In the genomic region with DNA sequence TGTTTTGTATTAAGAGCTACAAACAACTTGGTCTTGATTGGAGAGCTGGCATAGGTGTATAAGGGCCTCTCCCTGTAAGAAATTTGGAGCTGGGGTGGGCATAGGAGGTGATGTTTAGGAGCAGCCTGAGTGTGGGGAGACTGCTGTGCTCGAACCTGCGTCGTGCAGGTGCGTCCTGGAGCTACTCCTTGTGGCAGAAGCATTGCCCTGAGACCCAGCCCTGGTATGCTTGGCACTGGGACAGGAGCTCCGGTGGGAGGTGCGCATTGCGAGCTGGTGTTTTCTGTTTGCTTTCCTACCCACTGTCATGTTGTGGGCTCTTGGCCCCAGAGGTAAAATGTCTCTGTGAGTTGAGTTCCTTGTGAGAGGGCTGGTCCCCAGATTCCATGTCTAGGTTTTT, we compare ENCODE assay signal across 17 cellular contexts. TPM values are rescaled to one million over a fixed set of nuclear protein-coding genes. Genes with fewer than 3 reads are reported as not detected.
DNase-seq lines count a peak whose midpoint lies in the region; ATAC-seq and TF ChIP-seq lines count a peak whose summit lies in the region.
"Had no signal": no experiment of that assay in that cellular context is flagged by ENCODE, and none has a peak within 500 bp of the region (broad histone marks: within the 10 kb centered on the region; RNA-seq: fewer than 3 reads in every experiment).

No MANE protein-coding gene starts in this region.

- H3K27ac ChIP-seq in OCI-LY7 (ENCODE audit: low read depth, low read length, poor library complexity, severe bottlenecking) (peak overlapping the region; percentile 95), ectodermal cell (ENCODE audit: insufficient read depth, low read depth, low read length, poor library complexity, severe bottlenecking) (peak overlapping the region; percentile 65), neural progenitor cell (peak overlapping the region; percentile 92), osteoblast (ENCODE audit: low read depth, low read length) (no peak overlapping the region), right cardiac atrium (ENCODE audit: low read length) (no peak overlapping the region)
- H3K27ac ChIP-seq: right atrium auricular region had no signal

- TF ChIP-seq CTCF in OCI-LY7 (conservative IDR thresholded peaks at IDR 0.05; ENCODE audit: low read length) = no peak
- TF ChIP-seq CTCF in neural progenitor cell (IDR thresholded peaks at IDR 0.05) = no peak
- no peak for TF ChIP-seq CTCF in GM10248 (IDR thresholded peaks at IDR 0.05; ENCODE audit: control extremely low read depth, extremely low read depth, low read depth, missing control alignments)
- TF ChIP-seq CTCF in osteoblast (IDR thresholded peaks at IDR 0.05; ENCODE audit: extremely low read depth, low read depth, low read length) = no peak

- peaks cover 23% of the 10 kb centered on the region for H3K36me3 Mint-ChIP-seq in neural progenitor cell

- no peak for ATAC-seq in HG02588 (IDR thresholded peaks at IDR 0.05; ENCODE audit: unreplicated experiment)
- ATAC-seq in right cardiac atrium = no peak

- H2AFZ ChIP-seq in OCI-LY7 (ENCODE audit: low read length) (no peak overlapping the region), neural progenitor cell (replicated peaks) (no peak overlapping the region), osteoblast (ENCODE audit: low read length) (no peak overlapping the region)

- H3K79me2 ChIP-seq in OCI-LY7 (ENCODE audit: insufficient read depth, low read depth, low read length) (peaks cover 97% of the 10 kb centered on the region), neural progenitor cell (ENCODE audit: low read depth) (peaks cover 99% of the 10 kb centered on the region), osteoblast (ENCODE audit: insufficient read depth, low read length) (peaks cover 89% of the 10 kb centered on the region)

- peaks cover 67% of the 10 kb centered on the region for H3K36me3 ChIP-seq in OCI-LY7 (ENCODE audit: insufficient read depth, low read length)
- H3K36me3 ChIP-seq in ectodermal cell (ENCODE audit: control insufficient read depth, insufficient read depth, low read length) = no peaks in the 10 kb centered on the region
- no peaks in the 10 kb centered on the region for H3K36me3 ChIP-seq in neural progenitor cell
- peaks cover 5% of the 10 kb centered on the region for H3K36me3 ChIP-seq in osteoblast (ENCODE audit: insufficient read depth, low read length)
- H3K36me3 ChIP-seq: right atrium auricular region had no signal

- 90 to 92% methylated on average over 7 of the region's 7 CpGs for WGBS in ectodermal cell, 2 experiments
- 92% methylated on average over 7 of the region's 7 CpGs for WGBS in right cardiac atrium

- CTCF ChIA-PET in OCI-LY7 (lab: Charles Lee; ENCODE audit: unreplicated experiment) (no interaction called here), GM10248 (lab: Yijun Ruan, JAX) (interaction anchor here (0.8 to 4.2 kb wide), 3 partner anchors 8 to 44 kb away, joined by 3 to 23 read pairs (median 7); no protein-coding TSS in a partner anchor)

- H3K27me3 ChIP-seq in ectodermal cell (ENCODE audit: control insufficient read depth, insufficient read depth, low read length, poor library complexity, severe bottlenecking) (no peaks in the 10 kb centered on the region), neural progenitor cell (no peaks in the 10 kb centered on the region), osteoblast (ENCODE audit: insufficient read depth, low read length) (no peaks in the 10 kb centered on the region), right cardiac atrium (ENCODE audit: control insufficient read depth, insufficient read depth) (no peaks in the 10 kb centered on the region)
- H3K27me3 ChIP-seq: right atrium auricular region had no signal

- H3K9me2 ChIP-seq in OCI-LY7 (ENCODE audit: insufficient read depth, low read length) = no peaks in the 10 kb centered on the region

- H3K9me3 Mint-ChIP-seq in neural progenitor cell = peaks cover 3% of the 10 kb centered on the region
- H3K9me3 Mint-ChIP-seq: activated CD4-positive, alpha-beta T cell treated with anti-CD3 and anti-CD28 coated beads, Interleukin-2, amount 10 ng/mL, durations not matched to agents 7 days and 5 days; stimulated activated naive CD8-positive, alpha-beta T cell treated with anti-CD3 and anti-CD28 coated beads, Interleukin-15, Interleukin-2, amounts not matched to agents 100 ng/mL and 50 ng/mL, for 24 hours had no signal

- H4K20me1 ChIP-seq in OCI-LY7 (ENCODE audit: insufficient read depth, low read length) (no peaks in the 10 kb centered on the region), neural progenitor cell (ENCODE audit: low read depth) (peaks cover 79% of the 10 kb centered on the region), osteoblast (ENCODE audit: insufficient read depth, low read length) (peaks cover 55% of the 10 kb centered on the region)

- intact Hi-C loops in OCI-LY7 (cut with micrococcal nuclease; ENCODE audit: unreplicated experiment) (no loop called here), right cardiac atrium (cut with DNase I) (no loop called here)

- 0 out of 2 replicates have a peak, but pooled peaks cover 5% of the 10 kb centered on the region for H3K9me3 ChIP-seq in OCI-LY7 (ENCODE audit: low read length)
- no peaks in the 10 kb centered on the region for H3K9me3 ChIP-seq in ectodermal cell (ENCODE audit: control insufficient read depth, low read length)
- H3K9me3 ChIP-seq in neural progenitor cell (ENCODE audit: low read depth) = no peaks in the 10 kb centered on the region
- H3K9me3 ChIP-seq in osteoblast (ENCODE audit: low read depth, low read length) = no peaks in the 10 kb centered on the region
- H3K9me3 ChIP-seq in right cardiac atrium (ENCODE audit: control insufficient read depth, low read length) = no peaks in the 10 kb centered on the region
- H3K9me3 ChIP-seq: right atrium auricular region had no signal

- peaks cover 93% of the 10 kb centered on the region for H3K4me1 ChIP-seq in OCI-LY7 (ENCODE audit: insufficient read depth, low read length, poor library complexity, severe bottlenecking)
- peaks cover 32% of the 10 kb centered on the region for H3K4me1 ChIP-seq in ectodermal cell (ENCODE audit: control insufficient read depth, insufficient read depth, low read length)
- peaks cover 55% of the 10 kb centered on the region for H3K4me1 ChIP-seq in neural progenitor cell
- H3K4me1 ChIP-seq in osteoblast (ENCODE audit: insufficient read depth, low read length) = peaks cover 9% of the 10 kb centered on the region
- H3K4me1 ChIP-seq in right cardiac atrium (ENCODE audit: control insufficient read depth, insufficient read depth, low read length) = peaks cover 9% of the 10 kb centered on the region

- no peak overlapping the region for H3K9ac ChIP-seq in neural progenitor cell

- peaks cover 7% of the 10 kb centered on the region for H3K27me3 Mint-ChIP-seq in neural progenitor cell (ENCODE audit: insufficient read depth, low read depth)
- H3K27me3 Mint-ChIP-seq: activated CD4-positive, alpha-beta T cell treated with anti-CD3 and anti-CD28 coated beads, Interleukin-2, amount 10 ng/mL, durations not matched to agents 7 days and 5 days; stimulated activated naive CD8-positive, alpha-beta T cell treated with anti-CD3 and anti-CD28 coated beads, Interleukin-15, Interleukin-2, amounts not matched to agents 100 ng/mL and 50 ng/mL, for 24 hours had no signal

- no peak overlapping the region for H3K4me3 Mint-ChIP-seq in neural progenitor cell
- H3K4me3 Mint-ChIP-seq: activated CD4-positive, alpha-beta T cell treated with anti-CD3 and anti-CD28 coated beads, Interleukin-2, amount 10 ng/mL, durations not matched to agents 7 days and 5 days; stimulated activated naive CD8-positive, alpha-beta T cell treated with anti-CD3 and anti-CD28 coated beads, Interleukin-15, Interleukin-2, amounts not matched to agents 100 ng/mL and 50 ng/mL, for 24 hours had no signal

- H3K4me2 ChIP-seq in OCI-LY7 (ENCODE audit: low read length) = peak overlapping the region; percentile 81
- peak overlapping the region; percentile 67 for H3K4me2 ChIP-seq in neural progenitor cell
- H3K4me2 ChIP-seq in osteoblast (ENCODE audit: insufficient read depth, low read length) = no peak overlapping the region

- peaks cover 49% of the 10 kb centered on the region for H3F3A ChIP-seq in neural progenitor cell (ENCODE audit: low read depth)

- no peak for DNase-seq in OCI-LY7 (ENCODE audit: low spot score)
- DNase-seq in neural progenitor cell (ENCODE audit: low spot score) = no peak
- DNase-seq in GM10248 (ENCODE audit: extremely low spot score) = no peak
- no peak for DNase-seq in osteoblast (ENCODE audit: insufficient read length, low spot score, missing footprints)
- DNase-seq in right cardiac atrium = no peak
- DNase-seq: activated CD4-positive, alpha-beta T cell treated with anti-CD3 and anti-CD28 coated beads, Interleukin-2, amount 10 ng/mL, durations not matched to agents 7 days and 5 days; activated CD8-positive, alpha-beta memory T cell treated with anti-CD3 and anti-CD28 coated beads, Interleukin-2, amount 50 U/mL, for 4 hours; activated effector memory CD4-positive, alpha-beta T cell treated with anti-CD3 and anti-CD28 coated beads, Interleukin-2, amount 50 U/mL, for 16 hours; amniotic stem cell; cerebellar nuclear complex; IMR-90; NCI-H1930; SW 1271 had no signal

- H3K27ac Mint-ChIP-seq in neural progenitor cell = peak overlapping the region; percentile 91
- H3K27ac Mint-ChIP-seq: activated CD4-positive, alpha-beta T cell treated with anti-CD3 and anti-CD28 coated beads, Interleukin-2, amount 10 ng/mL, durations not matched to agents 7 days and 5 days; stimulated activated naive CD8-positive, alpha-beta T cell treated with anti-CD3 and anti-CD28 coated beads, Interleukin-15, Interleukin-2, amounts not matched to agents 100 ng/mL and 50 ng/mL, for 24 hours had no signal

- POLR2A ChIA-PET in OCI-LY7 (lab: Charles Lee) = interaction anchor here (0.6 to 2.5 kb wide), 14 partner anchors 9 to 46 kb away, joined by 3 to 10 read pairs (median 4); a partner anchor contains a TSS
- POLR2A ChIA-PET in GM10248 (lab: Yijun Ruan, JAX) = interaction anchor here (0.6 kb wide), 1 partner anchor 42 kb away, joined by 3 read pairs; no protein-coding TSS in a partner anchor

- H3K4me3 ChIP-seq in OCI-LY7 (ENCODE audit: low read depth, low read length, poor library complexity, severe bottlenecking) = no peak overlapping the region
- no peak overlapping the region for H3K4me3 ChIP-seq in ectodermal cell (ENCODE audit: insufficient read depth, low read depth, low read length)
- peak overlapping the region; percentile 8 for H3K4me3 ChIP-seq in neural progenitor cell
- H3K4me3 ChIP-seq in osteoblast (ENCODE audit: insufficient read depth, low read length) = no peak overlapping the region
- no peak overlapping the region for H3K4me3 ChIP-seq in right cardiac atrium (ENCODE audit: low read length)
- H3K4me3 ChIP-seq: right atrium auricular region had no signal

- H3K4me1 Mint-ChIP-seq in neural progenitor cell = peaks cover 61% of the 10 kb centered on the region

- no TSS peak for BruUV-seq in OCI-LY7 (replicated peaks; lab: Mats Ljungman, UMichigan)

RNA-seq across cellular contexts. Expression of a gene that starts 46.4 kb away (rescaled TPM):
- 143 and 145 TPM in 2 replicates for total RNA-seq in OCI-LY7 (2014; rRNA removed; shearing (Covaris generic))
- total RNA-seq in OCI-LY7 (2022) (291 and 295 TPM in 2 replicates), neural progenitor cell (ENCODE audit: low replicate concordance) (47.8 and 84.5 TPM in 2 replicates), osteoblast (38.0 and 46.3 TPM in 2 replicates), right cardiac atrium (10 to 100 TPM; 34.8 to 38.6 (median 37.1) TPM)
- 109 TPM for polyA plus RNA-seq in ectodermal cell (2013, experiment 1 of 4)
- 113 TPM for polyA plus RNA-seq in ectodermal cell (2013, experiment 2 of 4)
- 72.8 TPM for polyA plus RNA-seq in ectodermal cell (2013, experiment 3 of 4)
- 83.3 TPM for polyA plus RNA-seq in ectodermal cell (2013, experiment 4 of 4)
- polyA plus RNA-seq in right cardiac atrium = 23.3 TPM

RNA-seq across cellular contexts. Expression of a gene that starts 59.7 kb away (rescaled TPM):
- total RNA-seq in OCI-LY7 (2014; rRNA removed; shearing (Covaris generic)) = 47.0 and 70.3 TPM in 2 replicates
- total RNA-seq in OCI-LY7 (2022) (59.6 and 64.6 TPM in 2 replicates), neural progenitor cell (ENCODE audit: low replicate concordance) (12.9 and 34.4 TPM in 2 replicates), osteoblast (11.9 and 15.0 TPM in 2 replicates), right cardiac atrium (10 to 100 TPM; 13.7 to 24.3 (median 20.2) TPM)
- polyA plus RNA-seq in ectodermal cell (2013, experiment 1 of 4) = 22.4 TPM
- 23.2 TPM for polyA plus RNA-seq in ectodermal cell (2013, experiment 2 of 4)
- polyA plus RNA-seq in ectodermal cell (2013, experiment 3 of 4) = 22.0 TPM
- polyA plus RNA-seq in ectodermal cell (2013, experiment 4 of 4) = 23.8 TPM
- 38.7 TPM for polyA plus RNA-seq in right cardiac atrium

Comparison
In these comparisons a context has a peak if more than half of its experiments do, and no peak if none do; other contexts are left out.
1. H3K27ac ChIP-seq: peak in OCI-LY7 (single experiment), ectodermal cell (single experiment) and neural progenitor cell (single experiment); none in osteoblast (single experiment) and right cardiac atrium (single experiment).